ENCODE assay signal across 8 cellular contexts in genomic region chr14:73472182-73473114, GRCh38. TPM values are rescaled to one million over a fixed set of nuclear protein-coding genes. Genes with fewer than 3 reads are reported as not detected.
A peak's percentile ranks its signal among the peaks of the same experiment; 100 is the strongest.
DNase-seq lines count a peak whose midpoint lies in the region; ATAC-seq and TF ChIP-seq lines count a peak whose summit lies in the region.

No MANE protein-coding gene starts in this region.

- POLR2A ChIA-PET in RWPE1 (lab: Yijun Ruan, JAX; ENCODE audit: low non-redundant PET), result no interaction called here

- peaks cover 20% of the 10 kb centered on the region for H3K4me1 Mint-ChIP-seq in stimulated activated naive CD8-positive, alpha-beta T cell treated with anti-CD3 and anti-CD28 coated beads, Interleukin-15, amount 100 ng/mL, for 72 hours

- H3K4me3 Mint-ChIP-seq in stimulated activated naive CD8-positive, alpha-beta T cell treated with anti-CD3 and anti-CD28 coated beads, Interleukin-15, amount 100 ng/mL, for 72 hours, result no peak overlapping the region

- H3K27me3 Mint-ChIP-seq in stimulated activated naive CD8-positive, alpha-beta T cell treated with anti-CD3 and anti-CD28 coated beads, Interleukin-15, amount 100 ng/mL, for 72 hours, result no peaks in the 10 kb centered on the region

- peak; percentile 63 for ATAC-seq in stimulated activated naive CD8-positive, alpha-beta T cell treated with anti-CD3 and anti-CD28 coated beads, Interleukin-15, amount 100 ng/mL, for 72 hours
- no peak for ATAC-seq in stimulated activated naive CD8-positive, alpha-beta T cell treated with anti-CD3 and anti-CD28 coated beads, Interleukin-15, Interleukin-2, amounts not matched to agents 100 U/mL and 50 U/mL, for 24 hours
- ATAC-seq in HG02973 (IDR thresholded peaks at IDR 0.05; ENCODE audit: unreplicated experiment), result no peak
- no peak for ATAC-seq in GM21367 (IDR thresholded peaks at IDR 0.05; ENCODE audit: unreplicated experiment)

- CTCF ChIA-PET in RWPE1 (lab: Yijun Ruan, JAX), result interaction anchor here (0.6 to 2.3 kb wide), 22 partner anchors 9 to 1916 kb away, joined by 3 to 26 read pairs (median 5); no protein-coding TSS in a partner anchor

- peak; percentile 75 for TF ChIP-seq CTCF in RWPE1 (conservative IDR thresholded peaks at IDR 0.05; ENCODE audit: low read depth)

- no peak overlapping the region for H3K27ac ChIP-seq in RWPE1

- no peaks in the 10 kb centered on the region for H3K9me3 Mint-ChIP-seq in stimulated activated naive CD8-positive, alpha-beta T cell treated with anti-CD3 and anti-CD28 coated beads, Interleukin-15, amount 100 ng/mL, for 72 hours

- peak; percentile 20 for DNase-seq in stimulated activated naive CD8-positive, alpha-beta T cell treated with anti-CD3 and anti-CD28 coated beads, Interleukin-15, amount 100 ng/mL, for 72 hours
- no peak for DNase-seq in stimulated activated naive CD8-positive, alpha-beta T cell treated with anti-CD3 and anti-CD28 coated beads, Interleukin-15, Interleukin-2, amounts not matched to agents 100 U/mL and 50 U/mL, for 24 hours
- DNase-seq in NAMALWA (ENCODE audit: low spot score) (peak; percentile 79), RWPE1 (ENCODE audit: low spot score) (peak; percentile 65), epidermal melanocyte (ENCODE audit: insufficient read length, low spot score) (peak; percentile 57), myocyte (ENCODE audit: low read depth) (peak; percentile 78)

- H3K27ac Mint-ChIP-seq in stimulated activated naive CD8-positive, alpha-beta T cell treated with anti-CD3 and anti-CD28 coated beads, Interleukin-15, amount 100 ng/mL, for 72 hours, result no peak overlapping the region

RNA-seq across cellular contexts. Expression of gene NUMB, which starts 14.1 kb away (rescaled TPM):
- total RNA-seq in myocyte, result 13.5 and 17.2 TPM in 2 replicates
- 32.4 TPM for polyA plus RNA-seq in myocyte (2012)

RNA-seq across cellular contexts. Expression of gene RIOX1, which starts 18.3 kb away (rescaled TPM):
- 12.1 and 17.1 TPM in 2 replicates for total RNA-seq in myocyte
- 9.2 TPM for polyA plus RNA-seq in myocyte (2012)
